Comparison of ENCODE assay signal across 1 cellular context in genomic region chr11:70390904-70391303, GRCh38. TPM values are rescaled to one million over a fixed set of nuclear protein-coding genes. Genes with fewer than 3 reads are reported as not detected.
"Had no signal": no experiment of that assay in that cellular context is flagged by ENCODE, and none has a peak within 500 bp of the region (broad histone marks: within the 10 kb centered on the region; RNA-seq: fewer than 3 reads in every experiment).

No MANE protein-coding gene starts in this region.

RNA-seq across cellular contexts. Expression of gene CTTN, which starts 7.4 kb away (rescaled TPM):
- total RNA-seq: activated CD8-positive, alpha-beta T cell treated with anti-CD3 and anti-CD28 coated beads, Interleukin-2, amount 10 ng/mL, durations not matched to agents 7 days and 5 days had no signal
